In the genomic region with DNA sequence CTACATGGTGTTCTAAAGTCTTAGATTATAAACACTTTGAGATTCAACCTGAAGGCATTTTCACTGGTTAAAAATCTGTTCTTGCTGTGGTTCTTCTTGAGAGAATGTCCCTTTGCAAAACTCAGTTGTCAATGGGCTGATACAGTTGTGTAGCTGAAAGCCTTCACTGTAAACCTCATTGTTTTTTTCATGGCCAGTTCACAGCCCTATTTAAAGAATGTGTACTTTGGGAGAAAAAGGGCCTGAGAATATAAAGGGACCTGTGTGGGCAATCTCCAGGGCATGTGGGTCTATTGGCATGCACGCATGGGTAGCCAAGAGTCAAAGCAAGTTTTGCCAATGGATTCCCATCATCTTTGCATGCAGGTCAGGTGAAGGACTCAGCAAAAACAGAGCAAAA, we compare ENCODE assay signal across 26 cellular contexts. TPM values are rescaled to one million over a fixed set of nuclear protein-coding genes. Genes with fewer than 3 reads are reported as not detected.
A peak's percentile ranks its signal among the peaks of the same experiment; 100 is the strongest.
DNase-seq lines count a peak whose midpoint lies in the region; ATAC-seq and TF ChIP-seq lines count a peak whose summit lies in the region.
"Had no signal": no experiment of that assay in that cellular context is flagged by ENCODE, and none has a peak within 500 bp of the region (broad histone marks: within the 10 kb centered on the region; RNA-seq: fewer than 3 reads in every experiment).

No MANE protein-coding gene starts in this region.

- H3K9me3 ChIP-seq in left ventricle myocardium inferior (replicated peaks) = no peaks in the 10 kb centered on the region
- no peaks in the 10 kb centered on the region for H3K9me3 ChIP-seq in tibial artery
- H3K9me3 ChIP-seq in BE2C = no peaks in the 10 kb centered on the region
- H3K9me3 ChIP-seq: body of pancreas, Caco-2, suprapubic skin had no signal

- DNase-seq in left ventricle myocardium inferior = no peak
- no peak for DNase-seq in cardiac septum (ENCODE audit: low spot score)
- DNase-seq in brain microvascular endothelial cell = no peak
- peak; percentile 26 for DNase-seq in kidney tubule cell (ENCODE audit: low spot score)
- no peak for DNase-seq in tibial artery
- no peak for DNase-seq in BE2C
- DNase-seq: body of pancreas; C1 segment of cervical spinal cord; Caco-2; effector CD4-positive, alpha-beta T cell; glutamatergic neuron; kidney; NCI-H187; NCI-H526 had no signal

- in situ Hi-C loops in brain microvascular endothelial cell (cut with HindIII; ENCODE audit: low pct_ligation_motif_present, low sequenced_read_pairs) = no loop called here

- peak overlapping the region; percentile 68 for H3K27ac ChIP-seq in left ventricle myocardium inferior (replicated peaks)
- H3K27ac ChIP-seq in brain microvascular endothelial cell = peak overlapping the region; percentile 16
- peak overlapping the region; percentile 81 to 83 for H3K27ac ChIP-seq in tibial artery
- H3K27ac ChIP-seq: body of pancreas, SK-N-MC, suprapubic skin had no signal

- H3K4me3 ChIP-seq in left ventricle myocardium inferior = no peak overlapping the region
- no peak overlapping the region for H3K4me3 ChIP-seq in brain microvascular endothelial cell (ENCODE audit: low read depth, low read length)
- H3K4me3 ChIP-seq in tibial artery = no peak overlapping the region
- no peak overlapping the region for H3K4me3 ChIP-seq in BE2C (ENCODE audit: low read depth, low read length)
- H3K4me3 ChIP-seq: body of pancreas, SK-N-MC, suprapubic skin had no signal

- intact Hi-C loops in left ventricle myocardium inferior (cut with micrococcal nuclease) (no loop called here), cardiac septum (cut with DNase I) (no loop called here), tibial artery (cut with DNase I; ENCODE audit: low total_unique reads) (no loop called here)

- no peaks in the 10 kb centered on the region for H3K27me3 ChIP-seq in left ventricle myocardium inferior (ENCODE audit: low read depth)
- H3K27me3 ChIP-seq in brain microvascular endothelial cell (replicated peaks) = no peaks in the 10 kb centered on the region
- no peaks in the 10 kb centered on the region for H3K27me3 ChIP-seq in tibial artery
- no peaks in the 10 kb centered on the region for H3K27me3 ChIP-seq in BE2C
- H3K27me3 ChIP-seq: body of pancreas, suprapubic skin had no signal

- no peak for TF ChIP-seq CTCF in left ventricle myocardium inferior (IDR thresholded peaks at IDR 0.05; ENCODE audit: borderline replicate concordance)
- no peak for TF ChIP-seq CTCF in brain microvascular endothelial cell (IDR thresholded peaks at IDR 0.05; ENCODE audit: low read depth, low read length, missing control alignments)
- TF ChIP-seq CTCF in tibial artery (IDR thresholded peaks at IDR 0.05) = no peak
- TF ChIP-seq CTCF in BE2C (IDR thresholded peaks at IDR 0.05; ENCODE audit: low read depth, low read length) = no peak

- H3K36me3 ChIP-seq in left ventricle myocardium inferior (no peaks in the 10 kb centered on the region), brain microvascular endothelial cell (replicated peaks) (no peaks in the 10 kb centered on the region), tibial artery (no peaks in the 10 kb centered on the region), BE2C (no peaks in the 10 kb centered on the region)
- H3K36me3 ChIP-seq: suprapubic skin had no signal

- peaks cover 20% of the 10 kb centered on the region for H3K4me1 ChIP-seq in left ventricle myocardium inferior
- H3K4me1 ChIP-seq in tibial artery = peaks cover 0 to 86% (median 17%) of the 10 kb centered on the region in 4 donors
- no peaks in the 10 kb centered on the region for H3K4me1 ChIP-seq in BE2C
- H3K4me1 ChIP-seq: body of pancreas, Caco-2, suprapubic skin had no signal

- ATAC-seq in GM19324 (IDR thresholded peaks at IDR 0.05; ENCODE audit: low FRiP score, unreplicated experiment) (no peak), HG03442 (IDR thresholded peaks at IDR 0.05; ENCODE audit: unreplicated experiment) (no peak)
- ATAC-seq: body of pancreas, HepG2 had no signal

RNA-seq across cellular contexts. Expression of a gene that starts 7.8 kb away (rescaled TPM):
- total RNA-seq in left ventricle myocardium inferior (13.8 TPM), cardiac septum (15.6 TPM)
- polyA plus RNA-seq in BE2C (2012; ENCODE audit: insufficient read depth, insufficient read length, low read depth) = 7.7 TPM
- total RNA-seq: HepG2 had no signal
- polyA plus RNA-seq: HepG2 had no signal

RNA-seq across cellular contexts. Expression of a gene that starts 41.8 kb away (rescaled TPM):
- total RNA-seq in left ventricle myocardium inferior = not detected
- 0.05 TPM for total RNA-seq in cardiac septum
- not detected for polyA plus RNA-seq in BE2C (2012; ENCODE audit: insufficient read depth, insufficient read length, low read depth)
- total RNA-seq: A673; activated CD8-positive, alpha-beta memory T cell treated with anti-CD3 and anti-CD28 coated beads, Interleukin-2, amount 10 ng/mL, durations not matched to agents 7 days and 5 days; activated T-cell treated with anti-CD3 and anti-CD28 coated beads, Interleukin-2, amount 50 U/mL, for 72 hours; body of pancreas; Caco-2; Daoy; HepG2; LHCN-M2; RPMI7951; suprapubic skin; T-helper 2 cell treated with Interferon-gamma antibody and Interleukin-4, amounts not matched to agents 100 ng/mL and 5 ng/mL, for 36 hours had no signal
- polyA plus RNA-seq: HepG2 had no signal

Comparison
In these comparisons a context has a peak if more than half of its experiments do, and no peak if none do; other contexts are left out.
1. H3K27ac ChIP-seq: peak in every context shown above with its lines; median percentile 82 in tibial artery; 68 in left ventricle myocardium inferior; 16 in brain microvascular endothelial cell.